ENCODE assay signal across 1 cellular context in the genomic region with DNA sequence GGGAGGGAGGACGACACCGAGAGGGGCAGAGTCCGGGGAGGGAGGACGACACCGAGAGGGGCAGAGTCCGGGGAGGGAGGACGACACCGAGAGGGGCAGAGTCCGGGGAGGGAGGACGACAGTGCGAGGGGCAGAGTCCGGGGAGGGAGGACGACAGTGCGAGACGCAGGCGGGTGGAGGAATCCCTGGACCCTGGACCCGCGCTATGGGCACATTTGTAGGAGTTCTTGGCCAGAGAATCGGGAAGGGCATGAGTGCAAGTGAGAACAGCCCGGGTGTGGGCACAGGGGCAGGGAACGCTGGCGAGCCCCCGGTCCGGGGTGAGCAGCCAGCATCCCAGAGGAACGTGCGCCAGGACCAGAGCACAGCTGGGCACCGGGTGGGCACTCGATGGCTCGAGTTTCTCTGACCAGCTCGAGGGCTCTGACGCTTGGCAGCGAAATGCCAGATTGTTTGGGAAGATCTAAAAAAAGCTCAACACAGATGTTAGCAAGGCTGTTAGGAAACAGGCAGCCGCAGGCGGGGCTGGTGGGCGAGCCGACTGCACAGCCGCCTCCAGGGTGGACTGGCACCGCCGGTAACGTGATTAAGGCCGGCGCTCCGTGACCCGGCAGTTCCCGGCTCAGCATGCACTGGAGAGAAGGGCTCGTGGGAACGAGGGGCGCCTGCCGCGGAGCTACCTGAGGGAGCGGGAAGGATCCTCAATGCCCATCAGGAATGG.
A peak's percentile ranks its signal among the peaks of the same experiment; 100 is the strongest.
TF ChIP-seq lines count a peak whose summit lies in the region.

No MANE protein-coding gene starts in this region.

TF ChIP-seq in SK-N-SH, 30 proteins besides CTCF, POLR2A, EP300 and RAD21 (continued from another document):
- TF ChIP-seq, protein P1, sequence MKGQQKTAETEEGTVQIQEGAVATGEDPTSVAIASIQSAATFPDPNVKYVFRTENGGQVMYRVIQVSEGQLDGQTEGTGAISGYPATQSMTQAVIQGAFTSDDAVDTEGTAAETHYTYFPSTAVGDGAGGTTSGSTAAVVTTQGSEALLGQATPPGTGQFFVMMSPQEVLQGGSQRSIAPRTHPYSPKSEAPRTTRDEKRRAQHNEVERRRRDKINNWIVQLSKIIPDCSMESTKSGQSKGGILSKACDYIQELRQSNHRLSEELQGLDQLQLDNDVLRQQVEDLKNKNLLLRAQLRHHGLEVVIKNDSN (IDR thresholded peaks at IDR 0.05; ENCODE audit: borderline replicate concordance, low read depth): no peak
- peak; percentile 37; the same call in 1 of the 2 replicates for TF ChIP-seq GATA2 (CRISPR knock-in tag; IDR thresholded peaks at IDR 0.05)
